ENCODE assay signal across 1 cellular context in genomic region chr2:113202305-113203216, GRCh38.
A peak's percentile ranks its signal among the peaks of the same experiment; 100 is the strongest.
TF ChIP-seq lines count a peak whose summit lies in the region.

No MANE protein-coding gene starts in this region.

TF ChIP-seq in HepG2, 621 proteins besides CTCF, POLR2A, EP300 and RAD21 (continues in another document):
- TF ChIP-seq ZNF749 (CRISPR knock-in tag; IDR thresholded peaks at IDR 0.05; ENCODE audit: borderline replicate concordance) (no peak), CENPX (CRISPR knock-in tag; IDR thresholded peaks at IDR 0.05) (no peak), JUNB (CRISPR knock-in tag; IDR thresholded peaks at IDR 0.05; ENCODE audit: borderline replicate concordance) (no peak), SP4 (CRISPR knock-in tag; IDR thresholded peaks at IDR 0.05) (no peak), NR2F1 (CRISPR knock-in tag; IDR thresholded peaks at IDR 0.05) (no peak), POLR2AphosphoS2 (IDR thresholded peaks at IDR 0.05; ENCODE audit: low read depth, low read length) (no peak), DNMT3B (CRISPR knock-in tag; conservative IDR thresholded peaks at IDR 0.05) (no peak), ZNF772 (CRISPR knock-in tag; IDR thresholded peaks at IDR 0.05) (no peak), ZNF24 (IDR thresholded peaks at IDR 0.05) (0 out of 2 replicates have a peak, but pooled peaks have one; percentile 39), ARNT2 (CRISPR knock-in tag; IDR thresholded peaks at IDR 0.05; ENCODE audit: low read depth) (no peak), ATM (IDR thresholded peaks at IDR 0.05; ENCODE audit: borderline replicate concordance) (no peak), TGIF2 (CRISPR knock-in tag; IDR thresholded peaks at IDR 0.05) (no peak), IRF9 (CRISPR knock-in tag; IDR thresholded peaks at IDR 0.05; ENCODE audit: borderline replicate concordance) (no peak), HMGXB3 (CRISPR knock-in tag; IDR thresholded peaks at IDR 0.05; ENCODE audit: borderline replicate concordance) (no peak), HNRNPUL1 (IDR thresholded peaks at IDR 0.05; ENCODE audit: low read depth, low read length) (no peak), ZNF253 (CRISPR knock-in tag; IDR thresholded peaks at IDR 0.05; ENCODE audit: borderline replicate concordance) (no peak), FOXA1 (IDR thresholded peaks at IDR 0.05) (no peak), FOXA1 (CRISPR knock-in tag; IDR thresholded peaks at IDR 0.05) (no peak), BCL3 (CRISPR knock-in tag; IDR thresholded peaks at IDR 0.05) (no peak), ZNF773 (CRISPR knock-in tag; IDR thresholded peaks at IDR 0.05; ENCODE audit: borderline replicate concordance) (no peak), JUN (CRISPR knock-in tag; IDR thresholded peaks at IDR 0.05) (no peak), NFE2 (CRISPR knock-in tag; IDR thresholded peaks at IDR 0.05) (no peak), ZNF282 (IDR thresholded peaks at IDR 0.05; ENCODE audit: partially characterized antibody) (no peak), NFRKB (IDR thresholded peaks at IDR 0.05) (no peak), ZNF792 (CRISPR knock-in tag; IDR thresholded peaks at IDR 0.05) (no peak), MLX (CRISPR knock-in tag; IDR thresholded peaks at IDR 0.05) (no peak), ZFAT (CRISPR knock-in tag; conservative IDR thresholded peaks at IDR 0.05) (no peak), ZNF30 (CRISPR knock-in tag; IDR thresholded peaks at IDR 0.05) (no peak), EED (CRISPR knock-in tag; IDR thresholded peaks at IDR 0.05) (no peak), ZNF318 (CRISPR knock-in tag; IDR thresholded peaks at IDR 0.05) (no peak), ZFYVE20 (CRISPR knock-in tag; IDR thresholded peaks at IDR 0.05; ENCODE audit: borderline replicate concordance, low read depth) (no peak), THYN1 (CRISPR knock-in tag; IDR thresholded peaks at IDR 0.05; ENCODE audit: borderline replicate concordance, low read depth) (no peak), ZNF451 (CRISPR knock-in tag; IDR thresholded peaks at IDR 0.05) (no peak), ZBTB43 (CRISPR knock-in tag; conservative IDR thresholded peaks at IDR 0.05) (no peak), NR2F6 (IDR thresholded peaks at IDR 0.05) (no peak), NR2F6 (CRISPR knock-in tag; IDR thresholded peaks at IDR 0.05) (no peak), ZBTB33 (CRISPR knock-in tag; IDR thresholded peaks at IDR 0.05) (0 out of 2 replicates have a peak, but pooled peaks have one; percentile 20), PATZ1 (CRISPR knock-in tag; IDR thresholded peaks at IDR 0.05) (0 out of 2 replicates have a peak, but pooled peaks have one; percentile 6), ZNF747 (CRISPR knock-in tag; IDR thresholded peaks at IDR 0.05; ENCODE audit: borderline replicate concordance) (no peak), STAG1 (CRISPR knock-in tag; IDR thresholded peaks at IDR 0.05) (peak; percentile 30), ZNF124 (CRISPR knock-in tag; IDR thresholded peaks at IDR 0.05) (no peak), RCOR2 (CRISPR knock-in tag; IDR thresholded peaks at IDR 0.05) (no peak), GTF3A (CRISPR knock-in tag; conservative IDR thresholded peaks at IDR 0.05) (no peak), ZNF484 (CRISPR knock-in tag; IDR thresholded peaks at IDR 0.05; ENCODE audit: borderline replicate concordance, low read depth) (no peak), RARG (CRISPR knock-in tag; IDR thresholded peaks at IDR 0.05; ENCODE audit: low read depth) (no peak), PRMT3 (CRISPR knock-in tag; IDR thresholded peaks at IDR 0.05; ENCODE audit: borderline replicate concordance, low read depth) (no peak)
